Comparison of ENCODE assay signal across 18 cellular contexts in the genomic region with DNA sequence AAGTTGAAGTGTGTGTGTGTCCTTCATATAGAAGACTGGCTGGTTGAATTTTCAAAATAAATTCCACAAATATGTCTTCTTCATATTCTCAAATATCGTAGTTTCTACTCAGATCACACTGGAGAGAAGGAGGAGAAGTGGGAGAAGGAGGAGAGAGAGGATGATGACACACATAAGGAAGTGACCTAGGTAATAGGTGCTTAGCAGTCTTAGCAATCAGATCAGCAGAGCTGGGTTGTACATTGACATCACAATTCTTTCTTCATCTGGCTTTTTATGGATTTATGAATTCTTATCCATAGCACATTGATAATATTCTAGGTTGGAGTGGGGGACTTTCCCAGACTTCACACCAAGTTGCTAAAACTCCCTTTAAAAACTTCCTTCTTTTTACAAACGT.
A peak's percentile ranks its signal among the peaks of the same experiment; 100 is the strongest.
DNase-seq lines count a peak whose midpoint lies in the region; ATAC-seq and TF ChIP-seq lines count a peak whose summit lies in the region.
"Had no signal": no experiment of that assay in that cellular context is flagged by ENCODE, and none has a peak within 500 bp of the region (broad histone marks: within the 10 kb centered on the region; RNA-seq: fewer than 3 reads in every experiment).

No MANE protein-coding gene starts in this region.

- H3K27me3 ChIP-seq in Caco-2 (replicated peaks; ENCODE audit: control insufficient read depth, insufficient read depth, low read length), result no peaks in the 10 kb centered on the region
- H3K27me3 ChIP-seq in hepatocyte, result no peaks in the 10 kb centered on the region
- H3K27me3 ChIP-seq: BLaER1 treated with 17β-estradiol and CSF1 and Interleukin-3, amounts not matched to agents 10 nM and 100 nM had no signal

- H3K4me3 ChIP-seq in Caco-2 (ENCODE audit: low read depth, low read length), result no peak overlapping the region
- H3K4me3 ChIP-seq in hepatocyte, result no peak overlapping the region
- H3K4me3 ChIP-seq in mucosa of descending colon, result no peak overlapping the region
- H3K4me3 ChIP-seq: A549; BLaER1 treated with 17β-estradiol and CSF1 and Interleukin-3, amounts not matched to agents 10 nM and 100 nM had no signal

- H4K20me1 ChIP-seq in hepatocyte (ENCODE audit: insufficient read depth, poor library complexity, severe bottlenecking), result no peaks in the 10 kb centered on the region
- H4K20me1 ChIP-seq: BLaER1 treated with 17β-estradiol and CSF1 and Interleukin-3, amounts not matched to agents 10 nM and 100 nM had no signal

- no TSS peak for BruUV-seq in Caco-2 (replicated peaks; lab: Mats Ljungman, UMichigan)

- H3K27me3 Mint-ChIP-seq in Caco-2 (ENCODE audit: insufficient read depth, unreplicated experiment) (no peaks in the 10 kb centered on the region), WTC11 (ENCODE audit: low read depth) (no peaks in the 10 kb centered on the region)

- H3K79me2 ChIP-seq in hepatocyte, result no peaks in the 10 kb centered on the region

- H3K4me3 Mint-ChIP-seq in Caco-2 (ENCODE audit: unreplicated experiment), result no peak overlapping the region
- H3K4me3 Mint-ChIP-seq in WTC11, result no peak overlapping the region
- H3K4me3 Mint-ChIP-seq: B cell; CD4-positive, alpha-beta T cell; CD8-positive, alpha-beta T cell had no signal

- H2AFZ ChIP-seq in hepatocyte, result no peak overlapping the region

- CTCF ChIA-PET in Caco-2 (lab: Charles Lee), result no interaction called here
- CTCF ChIA-PET in WTC11 (lab: Charles Lee), result no interaction called here

- peaks cover 70% of the 10 kb centered on the region for H3K4me1 Mint-ChIP-seq in Caco-2 (ENCODE audit: low read depth, unreplicated experiment)
- H3K4me1 Mint-ChIP-seq in WTC11, result peaks cover 49% of the 10 kb centered on the region
- H3K4me1 Mint-ChIP-seq: B cell had no signal

- H3K36me3 Mint-ChIP-seq in Caco-2 (ENCODE audit: insufficient read depth, unreplicated experiment), result no peaks in the 10 kb centered on the region
- no peaks in the 10 kb centered on the region for H3K36me3 Mint-ChIP-seq in WTC11
- H3K36me3 Mint-ChIP-seq: CD8-positive, alpha-beta T cell had no signal

- H3K27ac Mint-ChIP-seq in Caco-2 (ENCODE audit: unreplicated experiment) (peak overlapping the region; percentile 7), WTC11 (no peak overlapping the region)
- H3K27ac Mint-ChIP-seq: B cell; CD4-positive, alpha-beta T cell; CD8-positive, alpha-beta T cell had no signal

- TF ChIP-seq CTCF in Caco-2 (IDR thresholded peaks at IDR 0.05; ENCODE audit: insufficient read depth in 1 of 2, low read depth in 1 of 2, low read length in 1 of 2, severe bottlenecking in 1 of 2, unreplicated experiment in 1 of 2), result no peak
- no peak for TF ChIP-seq CTCF in hepatocyte (IDR thresholded peaks at IDR 0.05; ENCODE audit: poor library complexity)
- no peak for TF ChIP-seq CTCF in mucosa of descending colon (IDR thresholded peaks at IDR 0.05)
- TF ChIP-seq CTCF in WTC11 (IDR thresholded peaks at IDR 0.05), result no peak

- H3K4me1 ChIP-seq in Caco-2, result peaks cover 47% of the 10 kb centered on the region
- peaks cover 34% of the 10 kb centered on the region for H3K4me1 ChIP-seq in hepatocyte (ENCODE audit: insufficient read depth)
- H3K4me1 ChIP-seq in mucosa of descending colon (ENCODE audit: low read depth), result no peaks in the 10 kb centered on the region
- H3K4me1 ChIP-seq: A549; BLaER1 treated with 17β-estradiol and CSF1 and Interleukin-3, amounts not matched to agents 10 nM and 100 nM had no signal

- no peak overlapping the region for H3K4me2 ChIP-seq in hepatocyte
- H3K4me2 ChIP-seq: A549; BLaER1 treated with 17β-estradiol and CSF1 and Interleukin-3, amounts not matched to agents 10 nM and 100 nM had no signal

- WGBS in hepatocyte (ENCODE audit: low lambda C conversion rate, missing lambda C conversion rate), result 78% methylated on average over 2 of the region's 2 CpGs

- H3K27ac ChIP-seq in hepatocyte, result peak overlapping the region; percentile 61
- H3K27ac ChIP-seq: 22Rv1; A549; BLaER1 treated with 17β-estradiol and CSF1 and Interleukin-3, amounts not matched to agents 10 nM and 100 nM; C4-2B had no signal

- no peak for DNase-seq in Caco-2
- DNase-seq in hepatocyte (ENCODE audit: low spot score), result no peak
- DNase-seq in kidney tubule cell (ENCODE audit: low spot score), result peak; percentile 32
- DNase-seq in mucosa of descending colon, result no peak
- DNase-seq in WTC11 (ENCODE audit: low spot score), result no peak
- DNase-seq in LoVo (ENCODE audit: low spot score), result no peak
- DNase-seq in NCI-H510A (lab: John Stamatoyannopoulos, UW), result no peak
- DNase-seq in effector CD8-positive, alpha-beta T cell (lab: John Stamatoyannopoulos, UW), result no peak
- DNase-seq: AML-193; CD4-positive, alpha-beta T cell; CD8-positive, alpha-beta T cell; DMS79 treated with DMSO at 0.1 percent for 48 hours; GF-D8 had no signal

- peak; percentile 89 for ATAC-seq in mucosa of descending colon
- ATAC-seq in WTC11, result no peak
- ATAC-seq: A549; CD8-positive, alpha-beta T cell had no signal

- H3K9me2 ChIP-seq in hepatocyte (replicated peaks; ENCODE audit: insufficient read depth), result no peaks in the 10 kb centered on the region

- intact Hi-C loops in Caco-2 (cut with micrococcal nuclease; ENCODE audit: unreplicated experiment), result no loop called here
- intact Hi-C loops in mucosa of descending colon (cut with DNase I, micrococcal nuclease), result no loop called here

- H3K36me3 ChIP-seq in Caco-2 (ENCODE audit: control insufficient read depth, insufficient read depth, low read length) (no peaks in the 10 kb centered on the region), hepatocyte (replicated peaks; ENCODE audit: insufficient read depth, low read depth) (no peaks in the 10 kb centered on the region), mucosa of descending colon (ENCODE audit: low read depth) (no peaks in the 10 kb centered on the region)
- H3K36me3 ChIP-seq: BLaER1 treated with 17β-estradiol and CSF1 and Interleukin-3, amounts not matched to agents 10 nM and 100 nM had no signal

- H3K9me3 ChIP-seq in Caco-2 (no peaks in the 10 kb centered on the region), hepatocyte (ENCODE audit: low read depth) (no peaks in the 10 kb centered on the region), mucosa of descending colon (no peaks in the 10 kb centered on the region)
- H3K9me3 ChIP-seq: A549; BLaER1 treated with 17β-estradiol and CSF1 and Interleukin-3, amounts not matched to agents 10 nM and 100 nM had no signal

- H3K9me3 Mint-ChIP-seq in Caco-2 (ENCODE audit: unreplicated experiment) (no peaks in the 10 kb centered on the region), WTC11 (no peaks in the 10 kb centered on the region)
- H3K9me3 Mint-ChIP-seq: CD4-positive, alpha-beta T cell; CD8-positive, alpha-beta T cell had no signal

- POLR2A ChIA-PET in Caco-2 (lab: Charles Lee) (no interaction called here), WTC11 (lab: Charles Lee) (no interaction called here)

TF ChIP-seq in WTC11, 78 proteins besides CTCF, POLR2A, EP300 and RAD21:
- TF ChIP-seq CBFB (CRISPR knock-in tag; IDR thresholded peaks at IDR 0.05; ENCODE audit: low read depth) (no peak), SP1 (CRISPR knock-in tag; conservative IDR thresholded peaks at IDR 0.05) (no peak), ATF1 (CRISPR knock-in tag; IDR thresholded peaks at IDR 0.05) (no peak), ZNF396 (CRISPR knock-in tag; IDR thresholded peaks at IDR 0.05; ENCODE audit: borderline replicate concordance) (no peak), ZNF219 (CRISPR knock-in tag; IDR thresholded peaks at IDR 0.05; ENCODE audit: borderline replicate concordance) (no peak), SMAD3 (CRISPR knock-in tag; IDR thresholded peaks at IDR 0.05; ENCODE audit: borderline replicate concordance) (no peak), TCF7 (CRISPR knock-in tag; IDR thresholded peaks at IDR 0.05; ENCODE audit: low read depth) (no peak)
- TF ChIP-seq, protein P1, sequence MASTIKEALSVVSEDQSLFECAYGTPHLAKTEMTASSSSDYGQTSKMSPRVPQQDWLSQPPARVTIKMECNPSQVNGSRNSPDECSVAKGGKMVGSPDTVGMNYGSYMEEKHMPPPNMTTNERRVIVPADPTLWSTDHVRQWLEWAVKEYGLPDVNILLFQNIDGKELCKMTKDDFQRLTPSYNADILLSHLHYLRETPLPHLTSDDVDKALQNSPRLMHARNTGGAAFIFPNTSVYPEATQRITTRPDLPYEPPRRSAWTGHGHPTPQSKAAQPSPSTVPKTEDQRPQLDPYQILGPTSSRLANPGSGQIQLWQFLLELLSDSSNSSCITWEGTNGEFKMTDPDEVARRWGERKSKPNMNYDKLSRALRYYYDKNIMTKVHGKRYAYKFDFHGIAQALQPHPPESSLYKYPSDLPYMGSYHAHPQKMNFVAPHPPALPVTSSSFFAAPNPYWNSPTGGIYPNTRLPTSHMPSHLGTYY (CRISPR knock-in tag; IDR thresholded peaks at IDR 0.05), result no peak
- TF ChIP-seq, protein P2, sequence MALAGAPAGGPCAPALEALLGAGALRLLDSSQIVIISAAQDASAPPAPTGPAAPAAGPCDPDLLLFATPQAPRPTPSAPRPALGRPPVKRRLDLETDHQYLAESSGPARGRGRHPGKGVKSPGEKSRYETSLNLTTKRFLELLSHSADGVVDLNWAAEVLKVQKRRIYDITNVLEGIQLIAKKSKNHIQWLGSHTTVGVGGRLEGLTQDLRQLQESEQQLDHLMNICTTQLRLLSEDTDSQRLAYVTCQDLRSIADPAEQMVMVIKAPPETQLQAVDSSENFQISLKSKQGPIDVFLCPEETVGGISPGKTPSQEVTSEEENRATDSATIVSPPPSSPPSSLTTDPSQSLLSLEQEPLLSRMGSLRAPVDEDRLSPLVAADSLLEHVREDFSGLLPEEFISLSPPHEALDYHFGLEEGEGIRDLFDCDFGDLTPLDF (CRISPR knock-in tag; IDR thresholded peaks at IDR 0.05), result no peak
